15 cellular contexts compared by ENCODE assay signal in genomic region chr1:26582053-26582835, GRCh38. TPM values are rescaled to one million over a fixed set of nuclear protein-coding genes. Genes with fewer than 3 reads are reported as not detected.
A peak's percentile ranks its signal among the peaks of the same experiment; 100 is the strongest.
DNase-seq lines count a peak whose midpoint lies in the region; ATAC-seq and TF ChIP-seq lines count a peak whose summit lies in the region.
"Had no signal": no experiment of that assay in that cellular context is flagged by ENCODE, and none has a peak within 500 bp of the region (broad histone marks: within the 10 kb centered on the region; RNA-seq: fewer than 3 reads in every experiment).

No MANE protein-coding gene starts in this region.

- H2BK12ac ChIP-seq in mesenchymal stem cell (ENCODE audit: low read length in 2 of 2): no peak overlapping the region

- peaks cover 0 to 10% of the 10 kb centered on the region in 2 experiments for H3K27me3 ChIP-seq in mesenchymal stem cell (ENCODE audit: control insufficient read depth in 1 of 2, insufficient read depth in 1 of 2, low read length in 2 of 2)
- no peaks in the 10 kb centered on the region for H3K27me3 ChIP-seq in CD4-positive, alpha-beta memory T cell (ENCODE audit: insufficient read depth, low read length)
- no peaks in the 10 kb centered on the region for H3K27me3 ChIP-seq in endodermal cell (ENCODE audit: control insufficient read depth, insufficient read depth, low read length, poor library complexity, severe bottlenecking)
- H3K27me3 ChIP-seq: cardiac muscle cell had no signal

- no peak for ATAC-seq in activated CD4-positive, alpha-beta T cell treated with anti-CD3 and anti-CD28 coated beads for 36 hours
- ATAC-seq in activated B cell treated with CpG ODN at 0.5 μM for 24 hours (ENCODE audit: low read depth): no peak

- H2BK120ac ChIP-seq in mesenchymal stem cell (ENCODE audit: low read depth, low read length): no peak overlapping the region

- H3K4me1 Mint-ChIP-seq in activated CD4-positive, alpha-beta T cell treated with anti-CD3 and anti-CD28 coated beads for 36 hours: peaks cover 61% of the 10 kb centered on the region
- H3K4me1 Mint-ChIP-seq in activated B cell treated with CpG ODN at 0.5 μM for 24 hours (peaks cover 7% of the 10 kb centered on the region), endodermal cell (no peaks in the 10 kb centered on the region)
- H3K4me1 Mint-ChIP-seq in CD4-positive, alpha-beta memory T cell: peaks cover 7 to 18% (median 8%) of the 10 kb centered on the region in 4 donors

- no peak overlapping the region for H4K91ac ChIP-seq in mesenchymal stem cell (ENCODE audit: low read length)

- H3K4me2 ChIP-seq in mesenchymal stem cell (ENCODE audit: low read length, poor library complexity, severe bottlenecking): no peak overlapping the region
- H3K4me2 ChIP-seq: PC-9 had no signal

- H3K4me3 ChIP-seq in mesenchymal stem cell (ENCODE audit: insufficient read depth in 1 of 2, low read depth in 1 of 2, low read length in 2 of 2) (no peak overlapping the region), endodermal cell (ENCODE audit: low read length) (no peak overlapping the region)
- H3K4me3 ChIP-seq in CD4-positive, alpha-beta memory T cell (ENCODE audit: low read length in 2 of 2): no peak overlapping the region
- H3K4me3 ChIP-seq: cardiac muscle cell, PC-9 had no signal

- WGBS in mesenchymal stem cell: 80% methylated on average over 7 of the region's 8 CpGs
- 90 to 91% methylated on average over 6 to 8 of the region's 8 CpGs for WGBS in endodermal cell (ENCODE audit: insufficient coverage in 1 of 2, insufficient read length in 1 of 2), 2 experiments

- H3K4ac ChIP-seq in mesenchymal stem cell (ENCODE audit: low read depth in 1 of 2, low read length in 2 of 2): no peak overlapping the region

- no peak overlapping the region for H2AFZ ChIP-seq in mesenchymal stem cell (ENCODE audit: low read depth, low read length)
- H2AFZ ChIP-seq: parathyroid adenoma, PC-9 had no signal

- no peaks in the 10 kb centered on the region for H3K9me3 ChIP-seq in mesenchymal stem cell (ENCODE audit: control insufficient read depth, low read length)
- H3K9me3 ChIP-seq in CD4-positive, alpha-beta memory T cell (ENCODE audit: control insufficient read depth in 1 of 2, low read length in 2 of 2): no peaks in the 10 kb centered on the region
- no peaks in the 10 kb centered on the region for H3K9me3 ChIP-seq in endodermal cell (ENCODE audit: control insufficient read depth, low read length)

- H3K9me3 Mint-ChIP-seq in activated CD4-positive, alpha-beta T cell treated with anti-CD3 and anti-CD28 coated beads for 36 hours (ENCODE audit: low read depth): no peaks in the 10 kb centered on the region
- no peaks in the 10 kb centered on the region for H3K9me3 Mint-ChIP-seq in activated B cell treated with CpG ODN at 0.5 μM for 24 hours
- no peaks in the 10 kb centered on the region for H3K9me3 Mint-ChIP-seq in CD4-positive, alpha-beta memory T cell
- no peaks in the 10 kb centered on the region for H3K9me3 Mint-ChIP-seq in endodermal cell
- H3K9me3 Mint-ChIP-seq: activated naive CD8-positive, alpha-beta T cell treated with anti-CD3 and anti-CD28 coated beads, Interleukin-2, amount 10 ng/mL, durations not matched to agents 7 days and 5 days; CD4-positive, alpha-beta T cell had no signal

- H2BK5ac ChIP-seq in mesenchymal stem cell (ENCODE audit: low read depth, low read length, poor library complexity, severe bottlenecking): no peak overlapping the region

- POLR2A ChIA-PET in activated CD4-positive, alpha-beta T cell treated with anti-CD3 and anti-CD28 coated beads for 36 hours (lab: Charles Lee): interaction anchor here (0.6 to 1.5 kb wide), 7 partner anchors 11 to 207 kb away, joined by 3 to 13 read pairs (median 4); no protein-coding TSS in a partner anchor
- POLR2A ChIA-PET in activated B cell treated with CpG ODN at 0.5 μM for 24 hours (lab: Charles Lee): interaction anchor here (0.6 kb wide), 1 partner anchor 20 kb away, joined by 3 read pairs; no protein-coding TSS in a partner anchor
- POLR2A ChIA-PET in CD4-positive, alpha-beta memory T cell (lab: Charles Lee; ENCODE audit: partially characterized antibody): interaction anchor here (0.6 to 1.0 kb wide), 2 partner anchors 12 to 733 kb away, joined by 3 read pairs; no protein-coding TSS in a partner anchor

- H3K9ac ChIP-seq in mesenchymal stem cell (ENCODE audit: low read length): peak overlapping the region; percentile 43
- H3K9ac ChIP-seq in endodermal cell (ENCODE audit: extremely low read depth, low read length, poor library complexity, severe bottlenecking): no peak overlapping the region
- H3K9ac ChIP-seq: parathyroid adenoma had no signal

- H3K27ac ChIP-seq in mesenchymal stem cell (ENCODE audit: low read length, poor library complexity, severe bottlenecking) (no peak overlapping the region), endodermal cell (ENCODE audit: low read depth, low read length) (no peak overlapping the region)
- H3K27ac ChIP-seq in CD4-positive, alpha-beta memory T cell (ENCODE audit: low read depth, low read length): no peak overlapping the region
- H3K27ac ChIP-seq: cardiac muscle cell, parathyroid adenoma, PC-9 had no signal

- no peaks in the 10 kb centered on the region for H3K79me1 ChIP-seq in mesenchymal stem cell (replicated peaks; ENCODE audit: low read length, poor library complexity, severe bottlenecking)

- CTCF ChIA-PET in activated CD4-positive, alpha-beta T cell treated with anti-CD3 and anti-CD28 coated beads for 36 hours (lab: Charles Lee): interaction anchor here (0.6 to 4.2 kb wide), 12 partner anchors 12 to 784 kb away, joined by 3 to 29 read pairs (median 4); partner anchors contain the start of gene PIGV
- CTCF ChIA-PET in activated B cell treated with CpG ODN at 0.5 μM for 24 hours (lab: Charles Lee): interaction anchor here (1.4 kb wide), 1 partner anchor 20 kb away, joined by 4 read pairs; no protein-coding TSS in a partner anchor
- CTCF ChIA-PET in CD4-positive, alpha-beta memory T cell (lab: Charles Lee; ENCODE audit: partially characterized antibody): interaction anchor here (1.2 kb wide), 2 partner anchors 9 to 82 kb away, joined by 3 to 4 read pairs; no protein-coding TSS in a partner anchor

- H3K27ac Mint-ChIP-seq in activated CD4-positive, alpha-beta T cell treated with anti-CD3 and anti-CD28 coated beads for 36 hours: peak overlapping the region; percentile 95
- H3K27ac Mint-ChIP-seq in activated B cell treated with CpG ODN at 0.5 μM for 24 hours (peak overlapping the region; percentile 35), endodermal cell (no peak overlapping the region)
- peak overlapping the region in 1 of 7 donors; percentile 82 for H3K27ac Mint-ChIP-seq in CD4-positive, alpha-beta memory T cell
- H3K27ac Mint-ChIP-seq: activated naive CD8-positive, alpha-beta T cell treated with anti-CD3 and anti-CD28 coated beads, Interleukin-2, amount 10 ng/mL, durations not matched to agents 7 days and 5 days; CD4-positive, alpha-beta T cell had no signal

- H3K18ac ChIP-seq in mesenchymal stem cell (ENCODE audit: low read depth in 1 of 2, low read length in 2 of 2): no peak overlapping the region

- intact Hi-C loops in activated CD4-positive, alpha-beta T cell treated with anti-CD3 and anti-CD28 coated beads for 36 hours (cut with DNase I, micrococcal nuclease): loop anchor here (1.0 to 5.0 kb wide), 6 partner anchors 40 to 305 kb away; no protein-coding TSS in a partner anchor
- intact Hi-C loops in activated B cell treated with CpG ODN at 0.5 μM for 24 hours (cut with micrococcal nuclease) (no loop called here), cardiac septum (cut with DNase I) (no loop called here)
- intact Hi-C loops in CD4-positive, alpha-beta memory T cell (cut with micrococcal nuclease): no loop called here

- no peaks in the 10 kb centered on the region for H3K36me3 Mint-ChIP-seq in activated CD4-positive, alpha-beta T cell treated with anti-CD3 and anti-CD28 coated beads for 36 hours (ENCODE audit: low read depth)
- H3K36me3 Mint-ChIP-seq in activated B cell treated with CpG ODN at 0.5 μM for 24 hours (ENCODE audit: low read depth): no peaks in the 10 kb centered on the region
- no peaks in the 10 kb centered on the region for H3K36me3 Mint-ChIP-seq in CD4-positive, alpha-beta memory T cell
- no peaks in the 10 kb centered on the region for H3K36me3 Mint-ChIP-seq in endodermal cell (ENCODE audit: low read depth)
- H3K36me3 Mint-ChIP-seq: activated naive CD8-positive, alpha-beta T cell treated with anti-CD3 and anti-CD28 coated beads, Interleukin-2, amount 10 ng/mL, durations not matched to agents 7 days and 5 days had no signal

- no peak overlapping the region for H3K23ac ChIP-seq in mesenchymal stem cell (ENCODE audit: low read length in 2 of 2)

- H4K8ac ChIP-seq in mesenchymal stem cell (ENCODE audit: low read length): no peak overlapping the region

- H3K36me3 ChIP-seq in mesenchymal stem cell (ENCODE audit: control insufficient read depth in 1 of 2, insufficient read depth in 2 of 2, low read depth in 1 of 2, low read length in 2 of 2) (no peaks in the 10 kb centered on the region), endodermal cell (ENCODE audit: control insufficient read depth, insufficient read depth, low read length) (no peaks in the 10 kb centered on the region)
- H3K36me3 ChIP-seq in CD4-positive, alpha-beta memory T cell (ENCODE audit: insufficient read depth, low read length): no peaks in the 10 kb centered on the region
- H3K36me3 ChIP-seq: cardiac muscle cell had no signal

- no peaks in the 10 kb centered on the region for H3K27me3 Mint-ChIP-seq in activated CD4-positive, alpha-beta T cell treated with anti-CD3 and anti-CD28 coated beads for 36 hours
- no peaks in the 10 kb centered on the region for H3K27me3 Mint-ChIP-seq in activated B cell treated with CpG ODN at 0.5 μM for 24 hours
- H3K27me3 Mint-ChIP-seq in CD4-positive, alpha-beta memory T cell: no peaks in the 10 kb centered on the region
- H3K27me3 Mint-ChIP-seq in endodermal cell (ENCODE audit: insufficient read depth): no peaks in the 10 kb centered on the region
- H3K27me3 Mint-ChIP-seq: activated naive CD8-positive, alpha-beta T cell treated with anti-CD3 and anti-CD28 coated beads, Interleukin-2, amount 10 ng/mL, durations not matched to agents 7 days and 5 days; CD4-positive, alpha-beta T cell had no signal

- H2BK15ac ChIP-seq in mesenchymal stem cell (ENCODE audit: low read depth, poor library complexity, severe bottlenecking): no peak overlapping the region

- H3K14ac ChIP-seq in mesenchymal stem cell (ENCODE audit: low read length in 2 of 2): no peak overlapping the region

- DNase-seq in activated CD4-positive, alpha-beta T cell treated with anti-CD3 and anti-CD28 coated beads for 36 hours: peak; percentile 51
- no peak for DNase-seq in activated CD4-positive, alpha-beta T cell treated with anti-CD3 and anti-CD28 coated beads, Interleukin-2, amount 50 U/mL, for 1 hour
- DNase-seq in Daoy (ENCODE audit: low read depth) (peak; percentile 26), activated B cell treated with CpG ODN at 0.5 μM for 24 hours (no peak), mesenchymal stem cell (no peak), endodermal cell (no peak), cardiac septum (ENCODE audit: low spot score) (no peak)
- DNase-seq in CD4-positive, alpha-beta memory T cell: no peak
- DNase-seq: activated naive CD8-positive, alpha-beta T cell treated with anti-CD3 and anti-CD28 coated beads, Interleukin-2, amount 10 ng/mL, durations not matched to agents 7 days and 5 days; CD4-positive, alpha-beta T cell; NCI-H2081; NCI-H69; PC-9 had no signal

- TF ChIP-seq CTCF in activated B cell treated with CpG ODN at 0.5 μM for 24 hours (IDR thresholded peaks at IDR 0.05) (no peak), endodermal cell (conservative IDR thresholded peaks at IDR 0.05) (no peak)

- peaks cover 4% of the 10 kb centered on the region for H3K4me1 ChIP-seq in mesenchymal stem cell (ENCODE audit: control insufficient read depth, insufficient read depth, low read depth, low read length)
- H3K4me1 ChIP-seq in CD4-positive, alpha-beta memory T cell (ENCODE audit: insufficient read depth, low read length): no peaks in the 10 kb centered on the region
- no peaks in the 10 kb centered on the region for H3K4me1 ChIP-seq in endodermal cell (ENCODE audit: control insufficient read depth, insufficient read depth, low read length)
- H3K4me1 ChIP-seq: parathyroid adenoma had no signal

- H3K4me3 Mint-ChIP-seq in activated CD4-positive, alpha-beta T cell treated with anti-CD3 and anti-CD28 coated beads for 36 hours: peak overlapping the region; percentile 35
- no peak overlapping the region for H3K4me3 Mint-ChIP-seq in activated B cell treated with CpG ODN at 0.5 μM for 24 hours
- H3K4me3 Mint-ChIP-seq in CD4-positive, alpha-beta memory T cell: no peak overlapping the region
- H3K4me3 Mint-ChIP-seq in endodermal cell: no peak overlapping the region
- H3K4me3 Mint-ChIP-seq: activated naive CD8-positive, alpha-beta T cell treated with anti-CD3 and anti-CD28 coated beads, Interleukin-2, amount 10 ng/mL, durations not matched to agents 7 days and 5 days; CD4-positive, alpha-beta T cell had no signal

- no peak overlapping the region for H2AK5ac ChIP-seq in mesenchymal stem cell (ENCODE audit: low read length, severe bottlenecking)

RNA-seq across cellular contexts. Expression of gene RPS6KA1, which starts 52.7 kb away (rescaled TPM):
- total RNA-seq in activated CD4-positive, alpha-beta T cell treated with anti-CD3 and anti-CD28 coated beads for 36 hours: 100 to 1,000 TPM; 116 to 160 TPM
- 30.4 and 35.7 TPM in 2 replicates for total RNA-seq in Daoy (2014; rRNA removed; shearing (Covaris generic))
- total RNA-seq in activated B cell treated with CpG ODN at 0.5 μM for 24 hours (139 and 150 TPM in 2 replicates), endodermal cell (10 to 100 TPM; 41.3 TPM), cardiac septum (3.3 TPM)
- 5.6 TPM for polyA plus RNA-seq in mesenchymal stem cell (2013, experiment 1 of 2)
- polyA plus RNA-seq in mesenchymal stem cell (2013, experiment 2 of 2): 6.8 TPM
- total RNA-seq in CD4-positive, alpha-beta memory T cell: 100 to 1,000 TPM; 106 to 108 TPM
- polyA plus RNA-seq in CD4-positive, alpha-beta memory T cell: 100 to 1,000 TPM; 180 to 215 TPM
- 17.8 TPM for polyA plus RNA-seq in endodermal cell (2013, experiment 1 of 2)
- polyA plus RNA-seq in endodermal cell (2013, experiment 2 of 2): 15.9 TPM

Comparison
In these comparisons a context has a peak if more than half of its experiments do, and no peak if none do; other contexts are left out.
1. DNase-seq: peak in activated CD4-positive, alpha-beta T cell treated with anti-CD3 and anti-CD28 coated beads for 36 hours (single experiment) and Daoy (single experiment); none in activated CD4-positive, alpha-beta T cell treated with anti-CD3 and anti-CD28 coated beads, Interleukin-2, amount 50 U/mL, for 1 hour (single experiment), activated B cell treated with CpG ODN at 0.5 μM for 24 hours (single experiment), mesenchymal stem cell (single experiment), CD4-positive, alpha-beta memory T cell (0 of 5), endodermal cell (single experiment) and cardiac septum (single experiment).
2. intact Hi-C loops: an anchor here in activated CD4-positive, alpha-beta T cell treated with anti-CD3 and anti-CD28 coated beads for 36 hours (1.0 to 5.0 kb wide); none called in activated B cell treated with CpG ODN at 0.5 μM for 24 hours, CD4-positive, alpha-beta memory T cell and cardiac septum.